In the genomic region with DNA sequence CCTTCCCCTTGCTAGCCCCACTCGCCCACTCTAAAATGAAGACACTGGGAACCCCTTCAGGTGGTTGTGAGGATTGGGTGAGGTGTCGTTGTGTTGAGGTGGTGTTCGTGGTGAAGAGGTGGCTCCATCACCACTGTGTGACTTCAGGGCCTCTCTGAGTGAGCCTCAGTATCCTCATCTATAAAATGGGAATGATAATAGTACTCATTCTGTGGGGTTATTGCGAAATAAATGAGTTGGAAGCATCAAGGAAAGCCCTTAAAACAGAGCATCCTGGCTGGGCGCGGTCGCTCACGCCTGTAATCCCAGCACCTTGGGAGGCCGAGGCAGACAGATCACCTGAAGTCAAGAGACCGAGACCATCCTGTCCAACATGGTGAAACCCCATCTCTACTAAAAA, we compare ENCODE assay signal across 1 cellular context.
TF ChIP-seq lines count a peak whose summit lies in the region.

No MANE protein-coding gene starts in this region.

TF ChIP-seq in GM12878, 131 proteins besides CTCF, POLR2A, EP300 and RAD21:
- TF ChIP-seq, protein P1, sequence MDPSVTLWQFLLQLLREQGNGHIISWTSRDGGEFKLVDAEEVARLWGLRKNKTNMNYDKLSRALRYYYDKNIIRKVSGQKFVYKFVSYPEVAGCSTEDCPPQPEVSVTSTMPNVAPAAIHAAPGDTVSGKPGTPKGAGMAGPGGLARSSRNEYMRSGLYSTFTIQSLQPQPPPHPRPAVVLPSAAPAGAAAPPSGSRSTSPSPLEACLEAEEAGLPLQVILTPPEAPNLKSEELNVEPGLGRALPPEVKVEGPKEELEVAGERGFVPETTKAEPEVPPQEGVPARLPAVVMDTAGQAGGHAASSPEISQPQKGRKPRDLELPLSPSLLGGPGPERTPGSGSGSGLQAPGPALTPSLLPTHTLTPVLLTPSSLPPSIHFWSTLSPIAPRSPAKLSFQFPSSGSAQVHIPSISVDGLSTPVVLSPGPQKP (IDR thresholded peaks at IDR 0.05; ENCODE audit: low read depth, low read length) = no peak
- TF ChIP-seq FOXK2 (IDR thresholded peaks at IDR 0.05) = no peak
- no peak for TF ChIP-seq MEF2A (IDR thresholded peaks at IDR 0.05; ENCODE audit: insufficient read depth, low read depth, low read length)
- TF ChIP-seq ZNF384 (IDR thresholded peaks at IDR 0.05; ENCODE audit: borderline replicate concordance, low read depth, low read length) = no peak
- TF ChIP-seq EZH2 (IDR thresholded peaks at IDR 0.05; ENCODE audit: borderline replicate concordance, control insufficient read depth, low read depth, low read length) = no peak
- TF ChIP-seq NR2F1 (conservative IDR thresholded peaks at IDR 0.05) = no peak
